Comparison of ENCODE assay signal across 1 cellular context in the genomic region with DNA sequence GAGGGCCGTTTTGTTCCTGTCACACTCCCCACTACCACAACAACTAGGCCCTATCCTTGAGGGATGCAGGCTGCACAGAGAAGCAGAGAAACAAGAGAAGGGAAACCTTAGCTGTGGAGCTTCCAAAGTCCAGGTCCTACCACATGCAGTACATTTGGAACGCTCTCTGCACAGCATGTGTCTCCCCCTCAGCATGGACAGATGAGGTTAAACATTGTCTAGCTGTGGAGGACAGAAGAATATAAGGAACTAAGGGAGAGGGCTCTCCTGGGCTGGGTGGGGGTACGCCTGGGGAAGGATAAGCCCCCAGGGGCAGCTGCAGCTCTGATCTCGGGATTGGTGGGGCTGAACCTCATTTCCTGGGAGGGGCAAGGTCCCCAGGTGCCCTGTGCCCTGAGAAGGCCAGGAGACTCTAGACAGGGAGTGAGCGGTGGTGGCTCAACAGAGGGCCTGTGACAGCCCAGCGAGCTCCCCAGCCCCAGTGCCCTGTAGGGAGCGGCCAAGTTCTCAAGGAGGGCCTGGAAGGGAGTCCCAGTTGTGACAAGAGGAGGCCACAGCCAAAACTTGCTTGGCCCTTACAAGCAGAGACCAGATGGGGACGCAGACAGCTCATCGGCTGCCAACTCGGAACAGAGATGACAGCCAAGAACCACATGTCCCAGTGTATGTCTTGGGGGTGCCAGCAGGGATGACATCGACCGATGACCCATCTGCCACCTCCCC.
TF ChIP-seq lines count a peak whose summit lies in the region.

No MANE protein-coding gene starts in this region.

TF ChIP-seq in HepG2, 621 proteins besides CTCF, POLR2A, EP300 and RAD21 (continued from another document and continues in another):
- TF ChIP-seq, protein P1, sequence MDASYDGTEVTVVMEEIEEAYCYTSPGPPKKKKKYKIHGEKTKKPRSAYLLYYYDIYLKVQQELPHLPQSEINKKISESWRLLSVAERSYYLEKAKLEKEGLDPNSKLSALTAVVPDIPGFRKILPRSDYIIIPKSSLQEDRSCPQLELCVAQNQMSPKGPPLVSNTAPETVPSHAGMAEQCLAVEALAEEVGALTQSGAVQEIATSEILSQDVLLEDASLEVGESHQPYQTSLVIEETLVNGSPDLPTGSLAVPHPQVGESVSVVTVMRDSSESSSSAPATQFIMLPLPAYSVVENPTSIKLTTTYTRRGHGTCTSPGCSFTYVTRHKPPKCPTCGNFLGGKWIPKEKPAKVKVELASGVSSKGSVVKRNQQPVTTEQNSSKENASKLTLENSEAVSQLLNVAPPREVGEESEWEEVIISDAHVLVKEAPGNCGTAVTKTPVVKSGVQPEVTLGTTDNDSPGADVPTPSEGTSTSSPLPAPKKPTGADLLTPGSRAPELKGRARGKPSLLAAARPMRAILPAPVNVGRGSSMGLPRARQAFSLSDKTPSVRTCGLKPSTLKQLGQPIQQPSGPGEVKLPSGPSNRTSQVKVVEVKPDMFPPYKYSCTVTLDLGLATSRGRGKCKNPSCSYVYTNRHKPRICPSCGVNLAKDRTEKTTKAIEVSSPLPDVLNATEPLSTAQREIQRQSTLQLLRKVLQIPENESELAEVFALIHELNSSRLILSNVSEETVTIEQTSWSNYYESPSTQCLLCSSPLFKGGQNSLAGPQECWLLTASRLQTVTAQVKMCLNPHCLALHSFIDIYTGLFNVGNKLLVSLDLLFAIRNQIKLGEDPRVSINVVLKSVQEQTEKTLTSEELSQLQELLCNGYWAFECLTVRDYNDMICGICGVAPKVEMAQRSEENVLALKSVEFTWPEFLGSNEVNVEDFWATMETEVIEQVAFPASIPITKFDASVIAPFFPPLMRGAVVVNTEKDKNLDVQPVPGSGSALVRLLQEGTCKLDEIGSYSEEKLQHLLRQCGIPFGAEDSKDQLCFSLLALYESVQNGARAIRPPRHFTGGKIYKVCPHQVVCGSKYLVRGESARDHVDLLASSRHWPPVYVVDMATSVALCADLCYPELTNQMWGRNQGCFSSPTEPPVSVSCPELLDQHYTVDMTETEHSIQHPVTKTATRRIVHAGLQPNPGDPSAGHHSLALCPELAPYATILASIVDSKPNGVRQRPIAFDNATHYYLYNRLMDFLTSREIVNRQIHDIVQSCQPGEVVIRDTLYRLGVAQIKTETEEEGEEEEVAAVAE (CRISPR knock-in tag; IDR thresholded peaks at IDR 0.05; ENCODE audit: borderline replicate concordance), result no peak
- TF ChIP-seq ZSCAN30 (CRISPR knock-in tag; IDR thresholded peaks at IDR 0.05) (no peak), ZNF775 (CRISPR knock-in tag; IDR thresholded peaks at IDR 0.05; ENCODE audit: borderline replicate concordance) (no peak), ZNF589 (CRISPR knock-in tag; conservative IDR thresholded peaks at IDR 0.05) (no peak), ZNF569 (CRISPR knock-in tag; IDR thresholded peaks at IDR 0.05; ENCODE audit: borderline replicate concordance) (no peak), SMARCE1 (IDR thresholded peaks at IDR 0.05; ENCODE audit: borderline replicate concordance) (no peak), MAF1 (CRISPR knock-in tag; IDR thresholded peaks at IDR 0.05; ENCODE audit: borderline replicate concordance) (no peak), AFF4 (CRISPR knock-in tag; IDR thresholded peaks at IDR 0.05) (no peak), ZNF503 (CRISPR knock-in tag; IDR thresholded peaks at IDR 0.05) (no peak), PREB (CRISPR knock-in tag; IDR thresholded peaks at IDR 0.05) (no peak), ZBTB7B (CRISPR knock-in tag; IDR thresholded peaks at IDR 0.05) (0 out of 2 replicates have a peak, but pooled peaks have one; percentile 31), ZSCAN21 (CRISPR knock-in tag; IDR thresholded peaks at IDR 0.05; ENCODE audit: borderline replicate concordance) (no peak), ZNF780A (CRISPR knock-in tag; IDR thresholded peaks at IDR 0.05) (no peak), ZBTB21 (CRISPR knock-in tag; IDR thresholded peaks at IDR 0.05) (no peak), ZNF556 (CRISPR knock-in tag; IDR thresholded peaks at IDR 0.05; ENCODE audit: borderline replicate concordance) (no peak), ZBTB42 (CRISPR knock-in tag; IDR thresholded peaks at IDR 0.05) (no peak), BORCS8-MEF2B (CRISPR knock-in tag; IDR thresholded peaks at IDR 0.05) (no peak), SSRP1 (CRISPR knock-in tag; IDR thresholded peaks at IDR 0.05) (no peak), ZBTB14 (CRISPR knock-in tag; IDR thresholded peaks at IDR 0.05) (no peak), ZNF644 (CRISPR knock-in tag; IDR thresholded peaks at IDR 0.05; ENCODE audit: low read depth) (no peak), PHF21A (CRISPR knock-in tag; IDR thresholded peaks at IDR 0.05) (0 out of 2 replicates have a peak, but pooled peaks have one; percentile 19), ZNF501 (CRISPR knock-in tag; IDR thresholded peaks at IDR 0.05) (no peak), ZFP36L2 (CRISPR knock-in tag; IDR thresholded peaks at IDR 0.05) (no peak), YY1 (IDR thresholded peaks at IDR 0.05; ENCODE audit: insufficient read depth, insufficient replicate concordance, low read depth, low read length) (no peak), PCBP2 (optimal IDR thresholded peaks at IDR 0.05; ENCODE audit: low read depth, low read length, poor library complexity, severe bottlenecking) (no peak), GTF2F1 (IDR thresholded peaks at IDR 0.05; ENCODE audit: low read length) (no peak), ADNP (CRISPR knock-in tag; IDR thresholded peaks at IDR 0.05) (no peak), ZFY (CRISPR knock-in tag; IDR thresholded peaks at IDR 0.05) (peak; percentile 44; the same call in 1 of the 2 replicates), ZNF598 (CRISPR knock-in tag; IDR thresholded peaks at IDR 0.05; ENCODE audit: borderline replicate concordance) (no peak), NFE2L1 (CRISPR knock-in tag; IDR thresholded peaks at IDR 0.05; ENCODE audit: borderline replicate concordance) (no peak), KDM4B (CRISPR knock-in tag; IDR thresholded peaks at IDR 0.05) (no peak), MTF2 (CRISPR knock-in tag; IDR thresholded peaks at IDR 0.05; ENCODE audit: borderline replicate concordance) (no peak), SMAD1 (CRISPR knock-in tag; IDR thresholded peaks at IDR 0.05; ENCODE audit: borderline replicate concordance, low read depth) (0 out of 2 replicates have a peak, but pooled peaks have one; percentile 32), HOXD1 (CRISPR knock-in tag; IDR thresholded peaks at IDR 0.05) (no peak)
- TF ChIP-seq, protein P2, sequence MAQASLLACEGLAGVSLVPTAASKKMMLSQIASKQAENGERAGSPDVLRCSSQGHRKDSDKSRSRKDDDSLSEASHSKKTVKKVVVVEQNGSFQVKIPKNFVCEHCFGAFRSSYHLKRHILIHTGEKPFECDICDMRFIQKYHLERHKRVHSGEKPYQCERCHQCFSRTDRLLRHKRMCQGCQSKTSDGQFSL (CRISPR knock-in tag; IDR thresholded peaks at IDR 0.05), result no peak
- TF ChIP-seq, protein P3, sequence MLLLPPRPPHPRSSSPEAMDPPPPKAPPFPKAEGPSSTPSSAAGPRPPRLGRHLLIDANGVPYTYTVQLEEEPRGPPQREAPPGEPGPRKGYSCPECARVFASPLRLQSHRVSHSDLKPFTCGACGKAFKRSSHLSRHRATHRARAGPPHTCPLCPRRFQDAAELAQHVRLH (CRISPR knock-in tag; IDR thresholded peaks at IDR 0.05; ENCODE audit: borderline replicate concordance, low read depth), result no peak
- TF ChIP-seq, protein P4, sequence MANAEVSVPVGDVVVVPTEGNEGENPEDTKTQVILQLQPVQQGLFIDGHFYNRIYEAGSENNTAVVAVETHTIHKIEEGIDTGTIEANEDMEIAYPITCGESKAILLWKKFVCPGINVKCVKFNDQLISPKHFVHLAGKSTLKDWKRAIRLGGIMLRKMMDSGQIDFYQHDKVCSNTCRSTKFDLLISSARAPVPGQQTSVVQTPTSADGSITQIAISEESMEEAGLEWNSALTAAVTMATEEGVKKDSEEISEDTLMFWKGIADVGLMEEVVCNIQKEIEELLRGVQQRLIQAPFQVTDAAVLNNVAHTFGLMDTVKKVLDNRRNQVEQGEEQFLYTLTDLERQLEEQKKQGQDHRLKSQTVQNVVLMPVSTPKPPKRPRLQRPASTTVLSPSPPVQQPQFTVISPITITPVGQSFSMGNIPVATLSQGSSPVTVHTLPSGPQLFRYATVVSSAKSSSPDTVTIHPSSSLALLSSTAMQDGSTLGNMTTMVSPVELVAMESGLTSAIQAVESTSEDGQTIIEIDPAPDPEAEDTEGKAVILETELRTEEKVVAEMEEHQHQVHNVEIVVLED (CRISPR knock-in tag; IDR thresholded peaks at IDR 0.05; ENCODE audit: borderline replicate concordance), result no peak
- TF ChIP-seq, protein P5, sequence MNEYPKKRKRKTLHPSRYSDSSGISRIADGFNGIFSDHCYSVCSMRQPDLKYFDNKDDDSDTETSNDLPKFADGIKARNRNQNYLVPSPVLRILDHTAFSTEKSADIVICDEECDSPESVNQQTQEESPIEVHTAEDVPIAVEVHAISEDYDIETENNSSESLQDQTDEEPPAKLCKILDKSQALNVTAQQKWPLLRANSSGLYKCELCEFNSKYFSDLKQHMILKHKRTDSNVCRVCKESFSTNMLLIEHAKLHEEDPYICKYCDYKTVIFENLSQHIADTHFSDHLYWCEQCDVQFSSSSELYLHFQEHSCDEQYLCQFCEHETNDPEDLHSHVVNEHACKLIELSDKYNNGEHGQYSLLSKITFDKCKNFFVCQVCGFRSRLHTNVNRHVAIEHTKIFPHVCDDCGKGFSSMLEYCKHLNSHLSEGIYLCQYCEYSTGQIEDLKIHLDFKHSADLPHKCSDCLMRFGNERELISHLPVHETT (CRISPR knock-in tag; conservative IDR thresholded peaks at IDR 0.05), result no peak
- TF ChIP-seq, protein P6, sequence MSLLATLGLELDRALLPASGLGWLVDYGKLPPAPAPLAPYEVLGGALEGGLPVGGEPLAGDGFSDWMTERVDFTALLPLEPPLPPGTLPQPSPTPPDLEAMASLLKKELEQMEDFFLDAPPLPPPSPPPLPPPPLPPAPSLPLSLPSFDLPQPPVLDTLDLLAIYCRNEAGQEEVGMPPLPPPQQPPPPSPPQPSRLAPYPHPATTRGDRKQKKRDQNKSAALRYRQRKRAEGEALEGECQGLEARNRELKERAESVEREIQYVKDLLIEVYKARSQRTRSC (CRISPR knock-in tag; IDR thresholded peaks at IDR 0.05; ENCODE audit: low read depth), result no peak
- TF ChIP-seq, protein P7, sequence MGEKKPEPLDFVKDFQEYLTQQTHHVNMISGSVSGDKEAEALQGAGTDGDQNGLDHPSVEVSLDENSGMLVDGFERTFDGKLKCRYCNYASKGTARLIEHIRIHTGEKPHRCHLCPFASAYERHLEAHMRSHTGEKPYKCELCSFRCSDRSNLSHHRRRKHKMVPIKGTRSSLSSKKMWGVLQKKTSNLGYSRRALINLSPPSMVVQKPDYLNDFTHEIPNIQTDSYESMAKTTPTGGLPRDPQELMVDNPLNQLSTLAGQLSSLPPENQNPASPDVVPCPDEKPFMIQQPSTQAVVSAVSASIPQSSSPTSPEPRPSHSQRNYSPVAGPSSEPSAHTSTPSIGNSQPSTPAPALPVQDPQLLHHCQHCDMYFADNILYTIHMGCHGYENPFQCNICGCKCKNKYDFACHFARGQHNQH (CRISPR knock-in tag; IDR thresholded peaks at IDR 0.05), result no peak
